1 cellular context compared by ENCODE assay signal in the genomic region with DNA sequence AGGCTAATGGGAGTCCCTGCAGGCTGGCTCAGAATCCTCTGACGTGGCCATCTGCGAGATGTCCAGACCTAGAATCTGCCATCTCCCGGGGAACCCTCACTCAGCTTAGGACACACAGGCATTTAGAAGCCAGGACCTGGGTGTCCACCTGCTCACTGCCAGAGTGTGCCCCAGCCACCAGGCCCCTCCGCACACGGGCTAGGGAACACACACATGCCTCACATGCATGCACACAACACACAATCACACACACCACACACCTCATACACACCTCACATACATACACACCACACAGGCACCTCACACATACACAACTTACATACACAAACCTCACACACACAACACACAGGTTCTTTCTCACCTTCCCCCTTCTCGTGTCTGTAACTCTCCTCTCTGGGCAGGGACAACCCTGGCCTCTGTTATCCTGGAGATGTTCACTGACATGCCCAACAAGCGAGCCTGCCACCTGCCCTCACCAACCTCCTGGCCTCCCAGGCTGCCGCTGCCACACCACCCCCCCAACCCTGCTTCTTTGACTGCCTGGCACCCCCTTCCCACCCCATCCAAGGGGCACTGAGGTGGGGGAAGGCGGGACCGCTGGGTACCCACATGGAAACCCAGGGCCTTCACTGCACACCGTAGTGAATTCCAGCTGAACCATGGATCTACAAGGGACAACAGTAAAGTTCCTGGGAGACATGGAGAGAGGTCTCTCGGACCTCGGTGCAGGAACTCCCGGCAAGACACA.
TF ChIP-seq lines count a peak whose summit lies in the region.

No MANE protein-coding gene starts in this region.

TF ChIP-seq in K562, 482 proteins besides CTCF, POLR2A, EP300 and RAD21 (continued from another document):
- TF ChIP-seq FOXK2 (conservative IDR thresholded peaks at IDR 0.05 in 1 of 2, IDR thresholded peaks at IDR 0.05 in 1 of 2; ENCODE audit: low read depth in 2 of 2) (0 out of 4 replicates have a peak, but pooled peaks of 1 of the 2 experiments have one; percentile 36), CCNT2 (IDR thresholded peaks at IDR 0.05; ENCODE audit: borderline replicate concordance, extremely low read depth, insufficient read length, low read depth, low read length) (no peak), POLR3A (IDR thresholded peaks at IDR 0.05; ENCODE audit: borderline replicate concordance, extremely low read depth, insufficient read depth, insufficient read length) (no peak), EHMT2 (IDR thresholded peaks at IDR 0.05) (peak; percentile 88), WHSC1 (IDR thresholded peaks at IDR 0.05; ENCODE audit: low read length) (peak; percentile 100), C11orf30 (IDR thresholded peaks at IDR 0.05; ENCODE audit: low read depth) (no peak), CBFA2T3 (IDR thresholded peaks at IDR 0.05) (no peak), PHB2 (IDR thresholded peaks at IDR 0.05; ENCODE audit: low read depth) (peak; percentile 78), FOXJ2 (tag; IDR thresholded peaks at IDR 0.05) (no peak), GATAD2A (IDR thresholded peaks at IDR 0.05) (0 out of 2 replicates have a peak, but pooled peaks have one; percentile 30), ZNF140 (CRISPR knock-in tag; IDR thresholded peaks at IDR 0.05) (no peak), SPI1 (IDR thresholded peaks at IDR 0.05; ENCODE audit: borderline replicate concordance, low read depth, low read length) (no peak), ZNF436 (CRISPR knock-in tag; IDR thresholded peaks at IDR 0.05) (no peak), YY1 (IDR thresholded peaks at IDR 0.05; ENCODE audit: borderline replicate concordance in 1 of 3, control insufficient read depth in 1 of 3, extremely low read depth in 1 of 3, insufficient read depth in 3 of 3, insufficient read length in 1 of 3, insufficient replicate concordance in 2 of 3, low read depth in 1 of 3, low read length in 2 of 3) (no peak), NR2C1 (IDR thresholded peaks at IDR 0.05) (no peak), NR2C1 (tag; IDR thresholded peaks at IDR 0.05) (no peak), MTA1 (IDR thresholded peaks at IDR 0.05; ENCODE audit: borderline replicate concordance) (peak; percentile 19; the same call in 1 of the 2 replicates), CEBPG (CRISPR knock-in tag; IDR thresholded peaks at IDR 0.05) (no peak), CEBPG (tag; conservative IDR thresholded peaks at IDR 0.05 in 1 of 2, IDR thresholded peaks at IDR 0.05 in 1 of 2) (no peak), ARID2 (IDR thresholded peaks at IDR 0.05) (peak; percentile 85; the same call in 1 of the 2 replicates), CXXC5 (CRISPR knock-in tag; IDR thresholded peaks at IDR 0.05) (no peak), ARID1B (IDR thresholded peaks at IDR 0.05) (peak; percentile 43)
- TF ChIP-seq, protein P1, sequence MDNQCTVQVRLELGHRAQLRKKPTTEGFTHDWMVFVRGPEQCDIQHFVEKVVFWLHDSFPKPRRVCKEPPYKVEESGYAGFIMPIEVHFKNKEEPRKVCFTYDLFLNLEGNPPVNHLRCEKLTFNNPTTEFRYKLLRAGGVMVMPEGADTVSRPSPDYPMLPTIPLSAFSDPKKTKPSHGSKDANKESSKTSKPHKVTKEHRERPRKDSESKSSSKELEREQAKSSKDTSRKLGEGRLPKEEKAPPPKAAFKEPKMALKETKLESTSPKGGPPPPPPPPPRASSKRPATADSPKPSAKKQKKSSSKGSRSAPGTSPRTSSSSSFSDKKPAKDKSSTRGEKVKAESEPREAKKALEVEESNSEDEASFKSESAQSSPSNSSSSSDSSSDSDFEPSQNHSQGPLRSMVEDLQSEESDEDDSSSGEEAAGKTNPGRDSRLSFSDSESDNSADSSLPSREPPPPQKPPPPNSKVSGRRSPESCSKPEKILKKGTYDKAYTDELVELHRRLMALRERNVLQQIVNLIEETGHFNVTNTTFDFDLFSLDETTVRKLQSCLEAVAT (IDR thresholded peaks at IDR 0.05): peak; percentile 63 to 87; a peak in 2 of 4 replicates
- TF ChIP-seq, protein P2, sequence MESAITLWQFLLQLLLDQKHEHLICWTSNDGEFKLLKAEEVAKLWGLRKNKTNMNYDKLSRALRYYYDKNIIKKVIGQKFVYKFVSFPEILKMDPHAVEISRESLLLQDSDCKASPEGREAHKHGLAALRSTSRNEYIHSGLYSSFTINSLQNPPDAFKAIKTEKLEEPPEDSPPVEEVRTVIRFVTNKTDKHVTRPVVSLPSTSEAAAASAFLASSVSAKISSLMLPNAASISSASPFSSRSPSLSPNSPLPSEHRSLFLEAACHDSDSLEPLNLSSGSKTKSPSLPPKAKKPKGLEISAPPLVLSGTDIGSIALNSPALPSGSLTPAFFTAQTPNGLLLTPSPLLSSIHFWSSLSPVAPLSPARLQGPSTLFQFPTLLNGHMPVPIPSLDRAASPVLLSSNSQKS (CRISPR knock-in tag; IDR thresholded peaks at IDR 0.05): no peak
- TF ChIP-seq, protein P3, sequence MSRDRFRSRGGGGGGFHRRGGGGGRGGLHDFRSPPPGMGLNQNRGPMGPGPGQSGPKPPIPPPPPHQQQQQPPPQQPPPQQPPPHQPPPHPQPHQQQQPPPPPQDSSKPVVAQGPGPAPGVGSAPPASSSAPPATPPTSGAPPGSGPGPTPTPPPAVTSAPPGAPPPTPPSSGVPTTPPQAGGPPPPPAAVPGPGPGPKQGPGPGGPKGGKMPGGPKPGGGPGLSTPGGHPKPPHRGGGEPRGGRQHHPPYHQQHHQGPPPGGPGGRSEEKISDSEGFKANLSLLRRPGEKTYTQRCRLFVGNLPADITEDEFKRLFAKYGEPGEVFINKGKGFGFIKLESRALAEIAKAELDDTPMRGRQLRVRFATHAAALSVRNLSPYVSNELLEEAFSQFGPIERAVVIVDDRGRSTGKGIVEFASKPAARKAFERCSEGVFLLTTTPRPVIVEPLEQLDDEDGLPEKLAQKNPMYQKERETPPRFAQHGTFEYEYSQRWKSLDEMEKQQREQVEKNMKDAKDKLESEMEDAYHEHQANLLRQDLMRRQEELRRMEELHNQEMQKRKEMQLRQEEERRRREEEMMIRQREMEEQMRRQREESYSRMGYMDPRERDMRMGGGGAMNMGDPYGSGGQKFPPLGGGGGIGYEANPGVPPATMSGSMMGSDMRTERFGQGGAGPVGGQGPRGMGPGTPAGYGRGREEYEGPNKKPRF (IDR thresholded peaks at IDR 0.05; ENCODE audit: low read depth, low read length): no peak
- TF ChIP-seq, protein P4, sequence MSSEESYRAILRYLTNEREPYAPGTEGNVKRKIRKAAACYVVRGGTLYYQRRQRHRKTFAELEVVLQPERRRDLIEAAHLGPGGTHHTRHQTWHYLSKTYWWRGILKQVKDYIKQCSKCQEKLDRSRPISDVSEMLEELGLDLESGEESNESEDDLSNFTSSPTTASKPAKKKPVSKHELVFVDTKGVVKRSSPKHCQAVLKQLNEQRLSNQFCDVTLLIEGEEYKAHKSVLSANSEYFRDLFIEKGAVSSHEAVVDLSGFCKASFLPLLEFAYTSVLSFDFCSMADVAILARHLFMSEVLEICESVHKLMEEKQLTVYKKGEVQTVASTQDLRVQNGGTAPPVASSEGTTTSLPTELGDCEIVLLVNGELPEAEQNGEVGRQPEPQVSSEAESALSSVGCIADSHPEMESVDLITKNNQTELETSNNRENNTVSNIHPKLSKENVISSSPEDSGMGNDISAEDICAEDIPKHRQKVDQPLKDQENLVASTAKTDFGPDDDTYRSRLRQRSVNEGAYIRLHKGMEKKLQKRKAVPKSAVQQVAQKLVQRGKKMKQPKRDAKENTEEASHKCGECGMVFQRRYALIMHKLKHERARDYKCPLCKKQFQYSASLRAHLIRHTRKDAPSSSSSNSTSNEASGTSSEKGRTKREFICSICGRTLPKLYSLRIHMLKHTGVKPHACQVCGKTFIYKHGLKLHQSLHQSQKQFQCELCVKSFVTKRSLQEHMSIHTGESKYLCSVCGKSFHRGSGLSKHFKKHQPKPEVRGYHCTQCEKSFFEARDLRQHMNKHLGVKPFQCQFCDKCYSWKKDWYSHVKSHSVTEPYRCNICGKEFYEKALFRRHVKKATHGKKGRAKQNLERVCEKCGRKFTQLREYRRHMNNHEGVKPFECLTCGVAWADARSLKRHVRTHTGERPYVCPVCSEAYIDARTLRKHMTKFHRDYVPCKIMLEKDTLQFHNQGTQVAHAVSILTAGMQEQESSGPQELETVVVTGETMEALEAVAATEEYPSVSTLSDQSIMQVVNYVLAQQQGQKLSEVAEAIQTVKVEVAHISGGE (CRISPR knock-in tag; IDR thresholded peaks at IDR 0.05): no peak
- TF ChIP-seq, protein P5, sequence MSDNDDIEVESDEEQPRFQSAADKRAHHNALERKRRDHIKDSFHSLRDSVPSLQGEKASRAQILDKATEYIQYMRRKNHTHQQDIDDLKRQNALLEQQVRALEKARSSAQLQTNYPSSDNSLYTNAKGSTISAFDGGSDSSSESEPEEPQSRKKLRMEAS (CRISPR knock-in tag; IDR thresholded peaks at IDR 0.05): no peak
- TF ChIP-seq, protein P6, sequence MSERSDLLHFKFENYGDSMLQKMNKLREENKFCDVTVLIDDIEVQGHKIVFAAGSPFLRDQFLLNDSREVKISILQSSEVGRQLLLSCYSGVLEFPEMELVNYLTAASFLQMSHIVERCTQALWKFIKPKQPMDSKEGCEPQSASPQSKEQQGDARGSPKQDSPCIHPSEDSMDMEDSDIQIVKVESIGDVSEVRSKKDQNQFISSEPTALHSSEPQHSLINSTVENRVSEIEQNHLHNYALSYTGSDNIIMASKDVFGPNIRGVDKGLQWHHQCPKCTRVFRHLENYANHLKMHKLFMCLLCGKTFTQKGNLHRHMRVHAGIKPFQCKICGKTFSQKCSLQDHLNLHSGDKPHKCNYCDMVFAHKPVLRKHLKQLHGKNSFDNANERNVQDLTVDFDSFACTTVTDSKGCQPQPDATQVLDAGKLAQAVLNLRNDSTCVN (CRISPR knock-in tag; IDR thresholded peaks at IDR 0.05): peak; percentile 96
- TF ChIP-seq, protein P7, sequence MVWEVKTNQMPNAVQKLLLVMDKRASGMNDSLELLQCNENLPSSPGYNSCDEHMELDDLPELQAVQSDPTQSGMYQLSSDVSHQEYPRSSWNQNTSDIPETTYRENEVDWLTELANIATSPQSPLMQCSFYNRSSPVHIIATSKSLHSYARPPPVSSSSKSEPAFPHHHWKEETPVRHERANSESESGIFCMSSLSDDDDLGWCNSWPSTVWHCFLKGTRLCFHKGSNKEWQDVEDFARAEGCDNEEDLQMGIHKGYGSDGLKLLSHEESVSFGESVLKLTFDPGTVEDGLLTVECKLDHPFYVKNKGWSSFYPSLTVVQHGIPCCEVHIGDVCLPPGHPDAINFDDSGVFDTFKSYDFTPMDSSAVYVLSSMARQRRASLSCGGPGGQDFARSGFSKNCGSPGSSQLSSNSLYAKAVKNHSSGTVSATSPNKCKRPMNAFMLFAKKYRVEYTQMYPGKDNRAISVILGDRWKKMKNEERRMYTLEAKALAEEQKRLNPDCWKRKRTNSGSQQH (CRISPR knock-in tag; IDR thresholded peaks at IDR 0.05): peak; percentile 91; the same call in 1 of the 2 replicates
- TF ChIP-seq, protein P8, sequence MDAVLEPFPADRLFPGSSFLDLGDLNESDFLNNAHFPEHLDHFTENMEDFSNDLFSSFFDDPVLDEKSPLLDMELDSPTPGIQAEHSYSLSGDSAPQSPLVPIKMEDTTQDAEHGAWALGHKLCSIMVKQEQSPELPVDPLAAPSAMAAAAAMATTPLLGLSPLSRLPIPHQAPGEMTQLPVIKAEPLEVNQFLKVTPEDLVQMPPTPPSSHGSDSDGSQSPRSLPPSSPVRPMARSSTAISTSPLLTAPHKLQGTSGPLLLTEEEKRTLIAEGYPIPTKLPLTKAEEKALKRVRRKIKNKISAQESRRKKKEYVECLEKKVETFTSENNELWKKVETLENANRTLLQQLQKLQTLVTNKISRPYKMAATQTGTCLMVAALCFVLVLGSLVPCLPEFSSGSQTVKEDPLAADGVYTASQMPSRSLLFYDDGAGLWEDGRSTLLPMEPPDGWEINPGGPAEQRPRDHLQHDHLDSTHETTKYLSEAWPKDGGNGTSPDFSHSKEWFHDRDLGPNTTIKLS (IDR thresholded peaks at IDR 0.05; ENCODE audit: borderline replicate concordance, low read depth): no peak
- TF ChIP-seq, protein P9, sequence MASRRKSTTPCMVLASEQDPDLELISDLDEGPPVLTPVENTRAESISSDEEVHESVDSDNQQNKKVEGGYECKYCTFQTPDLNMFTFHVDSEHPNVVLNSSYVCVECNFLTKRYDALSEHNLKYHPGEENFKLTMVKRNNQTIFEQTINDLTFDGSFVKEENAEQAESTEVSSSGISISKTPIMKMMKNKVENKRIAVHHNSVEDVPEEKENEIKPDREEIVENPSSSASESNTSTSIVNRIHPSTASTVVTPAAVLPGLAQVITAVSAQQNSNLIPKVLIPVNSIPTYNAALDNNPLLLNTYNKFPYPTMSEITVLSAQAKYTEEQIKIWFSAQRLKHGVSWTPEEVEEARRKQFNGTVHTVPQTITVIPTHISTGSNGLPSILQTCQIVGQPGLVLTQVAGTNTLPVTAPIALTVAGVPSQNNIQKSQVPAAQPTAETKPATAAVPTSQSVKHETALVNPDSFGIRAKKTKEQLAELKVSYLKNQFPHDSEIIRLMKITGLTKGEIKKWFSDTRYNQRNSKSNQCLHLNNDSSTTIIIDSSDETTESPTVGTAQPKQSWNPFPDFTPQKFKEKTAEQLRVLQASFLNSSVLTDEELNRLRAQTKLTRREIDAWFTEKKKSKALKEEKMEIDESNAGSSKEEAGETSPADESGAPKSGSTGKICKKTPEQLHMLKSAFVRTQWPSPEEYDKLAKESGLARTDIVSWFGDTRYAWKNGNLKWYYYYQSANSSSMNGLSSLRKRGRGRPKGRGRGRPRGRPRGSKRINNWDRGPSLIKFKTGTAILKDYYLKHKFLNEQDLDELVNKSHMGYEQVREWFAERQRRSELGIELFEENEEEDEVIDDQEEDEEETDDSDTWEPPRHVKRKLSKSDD (conservative IDR thresholded peaks at IDR 0.05; ENCODE audit: low read length): no peak
- TF ChIP-seq, protein P10, sequence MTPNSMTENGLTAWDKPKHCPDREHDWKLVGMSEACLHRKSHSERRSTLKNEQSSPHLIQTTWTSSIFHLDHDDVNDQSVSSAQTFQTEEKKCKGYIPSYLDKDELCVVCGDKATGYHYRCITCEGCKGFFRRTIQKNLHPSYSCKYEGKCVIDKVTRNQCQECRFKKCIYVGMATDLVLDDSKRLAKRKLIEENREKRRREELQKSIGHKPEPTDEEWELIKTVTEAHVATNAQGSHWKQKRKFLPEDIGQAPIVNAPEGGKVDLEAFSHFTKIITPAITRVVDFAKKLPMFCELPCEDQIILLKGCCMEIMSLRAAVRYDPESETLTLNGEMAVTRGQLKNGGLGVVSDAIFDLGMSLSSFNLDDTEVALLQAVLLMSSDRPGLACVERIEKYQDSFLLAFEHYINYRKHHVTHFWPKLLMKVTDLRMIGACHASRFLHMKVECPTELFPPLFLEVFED (CRISPR knock-in tag; conservative IDR thresholded peaks at IDR 0.05): peak; percentile 93
